In genomic region chr13:63731896-63732295, GRCh38 we compare ENCODE assay signal across 14 cellular contexts.
A peak's percentile ranks its signal among the peaks of the same experiment; 100 is the strongest.
DNase-seq lines count a peak whose midpoint lies in the region; ATAC-seq, FAIRE-seq and TF ChIP-seq lines count a peak whose summit lies in the region.
"Had no signal": no experiment of that assay in that cellular context is flagged by ENCODE, and none has a peak within 500 bp of the region (broad histone marks: within the 10 kb centered on the region; RNA-seq: fewer than 3 reads in every experiment).

No MANE protein-coding gene starts in this region.

- intact Hi-C loops in IMR-90 (cut with micrococcal nuclease) = no loop called here
- intact Hi-C loops in pancreas (cut with DNase I) = no loop called here
- intact Hi-C loops in lower lobe of right lung (cut with DNase I) = no loop called here

- H2AK9ac ChIP-seq in IMR-90 (replicated peaks; ENCODE audit: low read depth, low read length, poor library complexity) = no peak overlapping the region

- no peak overlapping the region for H2AFZ ChIP-seq in IMR-90 (replicated peaks; ENCODE audit: low read length, poor library complexity)
- H2AFZ ChIP-seq: PC-9 had no signal

- no peaks in the 10 kb centered on the region for H3K79me1 ChIP-seq in IMR-90 (ENCODE audit: low read depth in 1 of 2, low read length in 2 of 2)

- H3K27me3 ChIP-seq in IMR-90 (ENCODE audit: control insufficient read depth, insufficient read depth, low read length) (no peaks in the 10 kb centered on the region), pancreas (no peaks in the 10 kb centered on the region), lower lobe of right lung (ENCODE audit: low read depth) (no peaks in the 10 kb centered on the region)

- no peaks in the 10 kb centered on the region for H3K9me3 ChIP-seq in IMR-90 (ENCODE audit: control insufficient read depth, insufficient read depth, low read length)
- no peaks in the 10 kb centered on the region for H3K9me3 ChIP-seq in pancreas
- H3K9me3 ChIP-seq in lower lobe of right lung = peaks cover 4% of the 10 kb centered on the region

- CTCF ChIA-PET in IMR-90 (lab: Yijun Ruan, JAX) = no interaction called here

- H4K5ac ChIP-seq in IMR-90 (ENCODE audit: low read depth, low read length) = no peak overlapping the region

- no peak overlapping the region for H2BK5ac ChIP-seq in IMR-90 (ENCODE audit: low read depth, low read length, poor library complexity, severe bottlenecking)

- H3K9ac ChIP-seq in IMR-90 (ENCODE audit: low read depth, low read length) = no peak overlapping the region
- H3K9ac ChIP-seq: KMS-11 had no signal

- H3K4me1 ChIP-seq in IMR-90 (ENCODE audit: control insufficient read depth, insufficient read depth, low read length) (no peaks in the 10 kb centered on the region), pancreas (no peaks in the 10 kb centered on the region), lower lobe of right lung (no peaks in the 10 kb centered on the region)

- no peak overlapping the region for H3K23ac ChIP-seq in IMR-90 (ENCODE audit: low read depth, low read length)

- no peak overlapping the region for H3K18ac ChIP-seq in IMR-90 (ENCODE audit: low read depth, low read length)

- H3K56ac ChIP-seq in IMR-90 (ENCODE audit: extremely low read depth, insufficient read depth, low read length) = no peak overlapping the region

- no peak for DNase-seq in IMR-90
- peak; percentile 71 for DNase-seq in kidney glomerular epithelial cell (lab: John Stamatoyannopoulos, UW)
- peak in 2 of 6 donors; percentile 8 to 16 for DNase-seq in pancreas
- DNase-seq in midbrain (lab: John Stamatoyannopoulos, UW) = no peak
- DNase-seq in HPDE6-E6E7 (ENCODE audit: extremely low spot score) = no peak
- no peak for DNase-seq in lower lobe of right lung
- DNase-seq in NCI-H510A (lab: John Stamatoyannopoulos, UW) = no peak
- DNase-seq: CD8-positive, alpha-beta T cell; MM.1S; NCI-H1105; NCI-H1694 treated with DMSO at 0.1 percent for 48 hours had no signal

- no peaks in the 10 kb centered on the region for H3K9me1 ChIP-seq in IMR-90 (ENCODE audit: insufficient read depth, low read length)

- POLR2A ChIA-PET in IMR-90 (lab: Charles Lee; ENCODE audit: unreplicated experiment) = no interaction called here

- H2AK5ac ChIP-seq in IMR-90 (ENCODE audit: low read depth, low read length) = no peak overlapping the region

- no peak overlapping the region for H3K27ac ChIP-seq in IMR-90 (ENCODE audit: insufficient read depth, low read length)
- H3K27ac ChIP-seq in pancreas = no peak overlapping the region
- no peak overlapping the region for H3K27ac ChIP-seq in lower lobe of right lung
- H3K27ac ChIP-seq: KMS-11, PC-9 had no signal

- dilution Hi-C loops in IMR-90 (cut with HindIII; ENCODE audit: low sequenced_read_pairs, unreplicated experiment) = no loop called here

- BruUV-seq in IMR-90 (replicated peaks; lab: Mats Ljungman, UMichigan) = no TSS peak

- no peak for FAIRE-seq in pancreas (lab: Jason Lieb, UNC)

- H4K91ac ChIP-seq in IMR-90 (ENCODE audit: insufficient read depth, low read depth, low read length) = no peak overlapping the region

- no peak overlapping the region for H2BK20ac ChIP-seq in IMR-90 (ENCODE audit: low read depth, low read length)

- TF ChIP-seq RAD21 in IMR-90 (IDR thresholded peaks at IDR 0.05; ENCODE audit: low read length) = no peak

- no peak overlapping the region for H2BK15ac ChIP-seq in IMR-90 (ENCODE audit: low read depth, low read length)

- no CpG with 5 or more reads among the region's 3 CpGs for WGBS in IMR-90 (ENCODE audit: extremely low coverage in 2 of 2, insufficient read length in 1 of 2), 2 experiments
- WGBS in pancreas, 2 donors = 32 to 36% methylated on average over 3 of the region's 3 CpGs

- in situ Hi-C loops in IMR-90 (cut with MboI; ENCODE audit: low sequenced_read_pairs) = no loop called here

- no peak overlapping the region for H3K4me2 ChIP-seq in IMR-90 (ENCODE audit: low read depth, low read length)
- H3K4me2 ChIP-seq: KMS-11, PC-9 had no signal

- no peaks in the 10 kb centered on the region for H3K36me3 ChIP-seq in IMR-90 (ENCODE audit: control insufficient read depth, insufficient read depth, low read length)
- H3K36me3 ChIP-seq in pancreas = no peaks in the 10 kb centered on the region
- H3K36me3 ChIP-seq in lower lobe of right lung = no peaks in the 10 kb centered on the region

- H3K4me3 ChIP-seq in IMR-90 (ENCODE audit: insufficient read depth, low read depth, low read length) = no peak overlapping the region
- no peak overlapping the region for H3K4me3 ChIP-seq in pancreas
- H3K4me3 ChIP-seq in lower lobe of right lung = no peak overlapping the region
- H3K4me3 ChIP-seq: PC-9 had no signal

- ATAC-seq in IMR-90 (ENCODE audit: low read depth) = no peak
- ATAC-seq in pancreas = peak; percentile 50 to 92 (median 80)
- no peak for ATAC-seq in lower lobe of right lung
- ATAC-seq: CD8-positive, alpha-beta T cell; HCT116 had no signal

- no peak overlapping the region for H4K8ac ChIP-seq in IMR-90 (ENCODE audit: low read depth in 2 of 2, low read length in 2 of 2)

- H3K4ac ChIP-seq in IMR-90 (ENCODE audit: low read depth, low read length) = no peak overlapping the region

- peak overlapping the region; percentile 63; the same call in 1 of the 2 replicates for H3K14ac ChIP-seq in IMR-90 (replicated peaks; ENCODE audit: low read depth, low read length)

- H2BK120ac ChIP-seq in IMR-90 (ENCODE audit: low read depth, low read length) = no peak overlapping the region

- no peak for TF ChIP-seq POLR2A in IMR-90 (IDR thresholded peaks at IDR 0.05; ENCODE audit: low read depth, low read length)

- no peaks in the 10 kb centered on the region for H4K20me1 ChIP-seq in IMR-90 (ENCODE audit: insufficient read depth, low read length)

- TF ChIP-seq CTCF in IMR-90 (conservative IDR thresholded peaks at IDR 0.05; ENCODE audit: low read depth, low read length) (no peak), pancreas (IDR thresholded peaks at IDR 0.05) (no peak), lower lobe of right lung (IDR thresholded peaks at IDR 0.05) (no peak)

TF ChIP-seq in IMR-90, 13 proteins besides CTCF, POLR2A, EP300 and RAD21:
- no peak for TF ChIP-seq MAFK (IDR thresholded peaks at IDR 0.05; ENCODE audit: low read depth, low read length)
- TF ChIP-seq RCOR1 (IDR thresholded peaks at IDR 0.05; ENCODE audit: insufficient replicate concordance, low read length) = no peak
- no peak for TF ChIP-seq BHLHE40 (IDR thresholded peaks at IDR 0.05; ENCODE audit: low read depth, low read length)
- no peak for TF ChIP-seq USF2 (IDR thresholded peaks at IDR 0.05; ENCODE audit: low read depth, low read length)
- TF ChIP-seq CEBPB (IDR thresholded peaks at IDR 0.05; ENCODE audit: low read depth, low read length) = no peak
- TF ChIP-seq FOS (IDR thresholded peaks at IDR 0.05; ENCODE audit: low read depth, low read length) = no peak
- TF ChIP-seq CHD1 (IDR thresholded peaks at IDR 0.05; ENCODE audit: low read depth, low read length) = no peak
- no peak for TF ChIP-seq ELK1 (IDR thresholded peaks at IDR 0.05; ENCODE audit: borderline replicate concordance, low read depth, low read length)
- TF ChIP-seq MXI1 (IDR thresholded peaks at IDR 0.05; ENCODE audit: borderline replicate concordance, low read depth, low read length) = no peak
- TF ChIP-seq MAZ (IDR thresholded peaks at IDR 0.05; ENCODE audit: borderline replicate concordance, low read depth, low read length) = no peak
- no peak for TF ChIP-seq RFX5 (IDR thresholded peaks at IDR 0.05; ENCODE audit: low read depth, low read length)
- no peak for TF ChIP-seq NFE2L2 (IDR thresholded peaks at IDR 0.05; ENCODE audit: low read depth, low read length)
- no peak for TF ChIP-seq SMC3 (IDR thresholded peaks at IDR 0.05; ENCODE audit: low read depth, low read length)

Comparison
In these comparisons a context has a peak if more than half of its experiments do, and no peak if none do; other contexts are left out.
1. ATAC-seq: peak in pancreas (4 of 4); none in IMR-90 (single experiment) and lower lobe of right lung (0 of 2).